In genomic region chr4:112819729-112820128, GRCh38 we compare ENCODE assay signal across 17 cellular contexts.
DNase-seq lines count a peak whose midpoint lies in the region; ATAC-seq, FAIRE-seq and TF ChIP-seq lines count a peak whose summit lies in the region.
"Had no signal": no experiment of that assay in that cellular context is flagged by ENCODE, and none has a peak within 500 bp of the region (broad histone marks: within the 10 kb centered on the region; RNA-seq: fewer than 3 reads in every experiment).

No MANE protein-coding gene starts in this region.

- no peak overlapping the region for H3K9ac ChIP-seq in neural cell (ENCODE audit: low read length)

- no peak for TF ChIP-seq RAD21 in neural cell (conservative IDR thresholded peaks at IDR 0.05)

- peak overlapping the region in 40 of 59 donors; percentile 19 to 96 (median 90) for H3K27ac ChIP-seq in dorsolateral prefrontal cortex
- no peak overlapping the region for H3K27ac ChIP-seq in neural cell (ENCODE audit: low read length)
- H3K27ac ChIP-seq: 22Rv1 had no signal

- no peak for ATAC-seq in GM21529 (IDR thresholded peaks at IDR 0.05; ENCODE audit: unreplicated experiment)

- no peaks in the 10 kb centered on the region for H4K20me1 ChIP-seq in neural cell (ENCODE audit: insufficient read depth)

- DNase-seq in DMS 273 (lab: John Stamatoyannopoulos, UW; ENCODE audit: unreplicated experiment): peak; percentile 39
- DNase-seq in DMS 273 treated with DMSO at 0.1 percent for 48 hours (lab: John Stamatoyannopoulos, UW): no peak
- peak; percentile 64 for DNase-seq in NCI-H69 (lab: John Stamatoyannopoulos, UW)
- no peak for DNase-seq in dorsolateral prefrontal cortex
- no peak for DNase-seq in activated naive CD4-positive, alpha-beta T cell treated with Interleukin-2 at 50 U/mL for 16 hours
- no peak for DNase-seq in GM19239 (ENCODE audit: insufficient read length, low spot score)
- DNase-seq: Calu3; CD4-positive, alpha-beta memory T cell; DMS79; GOT3; KG1; NCI-H1436; NCI-H2081; NCI-H526 treated with DMSO at 0.1 percent for 48 hours had no signal

- no peaks in the 10 kb centered on the region for H3F3A ChIP-seq in neural cell (ENCODE audit: insufficient read depth, low read length, poor library complexity, severe bottlenecking)

- TF ChIP-seq EP300 in neural cell (conservative IDR thresholded peaks at IDR 0.05; ENCODE audit: poor library complexity, severe bottlenecking): no peak

- intact Hi-C loops in dorsolateral prefrontal cortex (cut with DNase I): loop anchor here in 1 of 2 donors (5.0 to 10.0 kb wide), 4 partner anchors 33 to 182 kb away; partner anchors contain the start of genes LARP7 and ZGRF1

- no peaks in the 10 kb centered on the region for H3K36me3 ChIP-seq in neural cell (ENCODE audit: insufficient read depth, low read length)

- H3K27me3 ChIP-seq in dorsolateral prefrontal cortex (no peaks in the 10 kb centered on the region), neural cell (ENCODE audit: insufficient read depth, low read depth, low read length) (no peaks in the 10 kb centered on the region)

- peak overlapping the region in 55 of 59 donors; percentile 48 to 90 (median 76) for H3K4me3 ChIP-seq in dorsolateral prefrontal cortex
- H3K4me3 ChIP-seq in neural cell (ENCODE audit: low read length): peak overlapping the region; percentile 70

- TF ChIP-seq CTCF in dorsolateral prefrontal cortex (IDR thresholded peaks at IDR 0.05 in 54 of 56, conservative IDR thresholded peaks at IDR 0.05 in 2 of 56; ENCODE audit: low read depth in 1 of 56, partially characterized antibody in 56 of 56) (no peak), neural cell (IDR thresholded peaks at IDR 0.05; ENCODE audit: poor library complexity, severe bottlenecking) (no peak)

- no peaks in the 10 kb centered on the region for H3K9me2 ChIP-seq in neural cell (ENCODE audit: insufficient read depth, low read length)

- peaks cover 7% of the 10 kb centered on the region for H3K79me2 ChIP-seq in neural cell (replicated peaks; ENCODE audit: insufficient read depth, low read length)

- no peak for FAIRE-seq in GM19239 (lab: Jason Lieb, UNC)

- H3K4me2 ChIP-seq in neural cell (ENCODE audit: low read length): no peak overlapping the region

- H2AFZ ChIP-seq in neural cell (ENCODE audit: low read depth, low read length): no peak overlapping the region

- H3K9me3 ChIP-seq in neural cell (ENCODE audit: low read length): no peaks in the 10 kb centered on the region

TF ChIP-seq in neural cell, 6 proteins besides CTCF, POLR2A, EP300 and RAD21:
- TF ChIP-seq TAF1 (IDR thresholded peaks at IDR 0.05; ENCODE audit: low read depth) (no peak), SMC3 (conservative IDR thresholded peaks at IDR 0.05; ENCODE audit: poor library complexity) (no peak), POLR2AphosphoS5 (IDR thresholded peaks at IDR 0.05) (no peak), MXI1 (conservative IDR thresholded peaks at IDR 0.05; ENCODE audit: poor library complexity, severe bottlenecking) (no peak), EZH2 (IDR thresholded peaks at IDR 0.05; ENCODE audit: borderline replicate concordance, insufficient read depth, low read length, poor library complexity, severe bottlenecking) (no peak)
- TF ChIP-seq, protein P1, sequence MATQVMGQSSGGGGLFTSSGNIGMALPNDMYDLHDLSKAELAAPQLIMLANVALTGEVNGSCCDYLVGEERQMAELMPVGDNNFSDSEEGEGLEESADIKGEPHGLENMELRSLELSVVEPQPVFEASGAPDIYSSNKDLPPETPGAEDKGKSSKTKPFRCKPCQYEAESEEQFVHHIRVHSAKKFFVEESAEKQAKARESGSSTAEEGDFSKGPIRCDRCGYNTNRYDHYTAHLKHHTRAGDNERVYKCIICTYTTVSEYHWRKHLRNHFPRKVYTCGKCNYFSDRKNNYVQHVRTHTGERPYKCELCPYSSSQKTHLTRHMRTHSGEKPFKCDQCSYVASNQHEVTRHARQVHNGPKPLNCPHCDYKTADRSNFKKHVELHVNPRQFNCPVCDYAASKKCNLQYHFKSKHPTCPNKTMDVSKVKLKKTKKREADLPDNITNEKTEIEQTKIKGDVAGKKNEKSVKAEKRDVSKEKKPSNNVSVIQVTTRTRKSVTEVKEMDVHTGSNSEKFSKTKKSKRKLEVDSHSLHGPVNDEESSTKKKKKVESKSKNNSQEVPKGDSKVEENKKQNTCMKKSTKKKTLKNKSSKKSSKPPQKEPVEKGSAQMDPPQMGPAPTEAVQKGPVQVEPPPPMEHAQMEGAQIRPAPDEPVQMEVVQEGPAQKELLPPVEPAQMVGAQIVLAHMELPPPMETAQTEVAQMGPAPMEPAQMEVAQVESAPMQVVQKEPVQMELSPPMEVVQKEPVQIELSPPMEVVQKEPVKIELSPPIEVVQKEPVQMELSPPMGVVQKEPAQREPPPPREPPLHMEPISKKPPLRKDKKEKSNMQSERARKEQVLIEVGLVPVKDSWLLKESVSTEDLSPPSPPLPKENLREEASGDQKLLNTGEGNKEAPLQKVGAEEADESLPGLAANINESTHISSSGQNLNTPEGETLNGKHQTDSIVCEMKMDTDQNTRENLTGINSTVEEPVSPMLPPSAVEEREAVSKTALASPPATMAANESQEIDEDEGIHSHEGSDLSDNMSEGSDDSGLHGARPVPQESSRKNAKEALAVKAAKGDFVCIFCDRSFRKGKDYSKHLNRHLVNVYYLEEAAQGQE (IDR thresholded peaks at IDR 0.05; ENCODE audit: borderline replicate concordance): no peak

Comparison
In these comparisons a context has a peak if more than half of its experiments do, and no peak if none do; other contexts are left out.
1. DNase-seq: peak in DMS 273 (single experiment) and NCI-H69 (single experiment); none in DMS 273 treated with DMSO at 0.1 percent for 48 hours (single experiment), dorsolateral prefrontal cortex (0 of 10), activated naive CD4-positive, alpha-beta T cell treated with Interleukin-2 at 50 U/mL for 16 hours (single experiment) and GM19239 (single experiment).